Comparison of ENCODE assay signal across 14 cellular contexts in genomic region chr16:84397090-84397489, GRCh38. TPM values are rescaled to one million over a fixed set of nuclear protein-coding genes. Genes with fewer than 3 reads are reported as not detected.
DNase-seq lines count a peak whose midpoint lies in the region; ATAC-seq and TF ChIP-seq lines count a peak whose summit lies in the region.
"Had no signal": no experiment of that assay in that cellular context is flagged by ENCODE, and none has a peak within 500 bp of the region (broad histone marks: within the 10 kb centered on the region; RNA-seq: fewer than 3 reads in every experiment).

No MANE protein-coding gene starts in this region.

- no peaks in the 10 kb centered on the region for H3K9me3 Mint-ChIP-seq in glutamatergic neuron (ENCODE audit: unreplicated experiment)

- in situ Hi-C loops in GM13977 (cut with MboI; ENCODE audit: low pct_unique_long_range_greater_than_20kb, low sequenced_read_pairs, unreplicated experiment) (no loop called here), astrocyte of the cerebellum (cut with HindIII; ENCODE audit: low sequenced_read_pairs) (no loop called here)

- DNase-seq in A673 (ENCODE audit: low spot score) (no peak), GM13977 (ENCODE audit: low spot score) (no peak), astrocyte of the cerebellum (ENCODE audit: low read depth) (no peak), glutamatergic neuron (no peak)
- no peak for DNase-seq in activated T-cell treated with anti-CD3 and anti-CD28 coated beads, Interleukin-2, amount 50 U/mL, for 1 hour
- no peak for DNase-seq in activated CD8-positive, alpha-beta memory T cell treated with anti-CD3 and anti-CD28 coated beads, Interleukin-2, amount 50 U/mL, for 48 hours
- DNase-seq: activated naive CD8-positive, alpha-beta T cell treated with anti-CD3 and anti-CD28 coated beads for 36 hours; colonic mucosa; NCI-H1417; NCI-H345 had no signal

- no peaks in the 10 kb centered on the region for H3K9me3 ChIP-seq in A673 (ENCODE audit: low read depth, low read length, poor library complexity, severe bottlenecking)
- H3K9me3 ChIP-seq: colonic mucosa had no signal

- H3K4me3 ChIP-seq in A673 (ENCODE audit: low read depth, low read length, poor library complexity, severe bottlenecking) (no peak overlapping the region), astrocyte of the cerebellum (ENCODE audit: low read depth, low read length) (no peak overlapping the region)
- H3K4me3 ChIP-seq: colonic mucosa had no signal

- no peaks in the 10 kb centered on the region for H3K4me1 Mint-ChIP-seq in glutamatergic neuron (ENCODE audit: low read depth, unreplicated experiment)
- H3K4me1 Mint-ChIP-seq: activated naive CD8-positive, alpha-beta T cell treated with anti-CD3 and anti-CD28 coated beads for 36 hours had no signal

- no TSS peak for BruUV-seq in A673 (replicated peaks; lab: Mats Ljungman, UMichigan)

- intact Hi-C loops in A673 (cut with micrococcal nuclease; ENCODE audit: unreplicated experiment) = no loop called here

- no peak overlapping the region for H3K4me3 Mint-ChIP-seq in glutamatergic neuron (ENCODE audit: unreplicated experiment)
- H3K4me3 Mint-ChIP-seq: activated naive CD8-positive, alpha-beta T cell treated with anti-CD3 and anti-CD28 coated beads for 36 hours had no signal

- H3K27me3 Mint-ChIP-seq in glutamatergic neuron (ENCODE audit: unreplicated experiment) = no peaks in the 10 kb centered on the region

- H3K36me3 ChIP-seq in A673 (ENCODE audit: insufficient read depth, low read length, poor library complexity, severe bottlenecking) = no peaks in the 10 kb centered on the region
- H3K36me3 ChIP-seq: colonic mucosa had no signal

- H3K36me3 Mint-ChIP-seq in glutamatergic neuron (ENCODE audit: unreplicated experiment) = no peaks in the 10 kb centered on the region
- H3K36me3 Mint-ChIP-seq: activated naive CD8-positive, alpha-beta T cell treated with anti-CD3 and anti-CD28 coated beads for 36 hours had no signal

- no peak overlapping the region for H3K27ac Mint-ChIP-seq in glutamatergic neuron (ENCODE audit: unreplicated experiment)
- H3K27ac Mint-ChIP-seq: activated naive CD8-positive, alpha-beta T cell treated with anti-CD3 and anti-CD28 coated beads for 36 hours had no signal

- no peak for ATAC-seq in HG03159 (IDR thresholded peaks at IDR 0.05; ENCODE audit: unreplicated experiment)
- no peak for ATAC-seq in GM19351 (IDR thresholded peaks at IDR 0.05; ENCODE audit: unreplicated experiment)

- TF ChIP-seq CTCF in A673 (conservative IDR thresholded peaks at IDR 0.05; ENCODE audit: low read depth, low read length) (peak; percentile 32; the same call in 1 of the 2 replicates), GM13977 (IDR thresholded peaks at IDR 0.05; ENCODE audit: extremely low read depth, insufficient read depth, missing control alignments) (peak; percentile 6), astrocyte of the cerebellum (IDR thresholded peaks at IDR 0.05; ENCODE audit: low read depth, low read length, missing control alignments) (peak; percentile 30), glutamatergic neuron (IDR thresholded peaks at IDR 0.05; ENCODE audit: partially characterized antibody, unreplicated experiment) (peak; percentile 28)

- H3K27me3 ChIP-seq in A673 (replicated peaks; ENCODE audit: insufficient read depth, low read depth, low read length, poor library complexity) = peaks cover 2% of the 10 kb centered on the region
- H3K27me3 ChIP-seq: colonic mucosa had no signal

- POLR2A ChIA-PET in A673 (lab: Charles Lee; ENCODE audit: low non-redundant PET) = no interaction called here

- CTCF ChIA-PET in A673 (lab: Charles Lee) = no interaction called here

- no peak overlapping the region for H3K27ac ChIP-seq in A673 (ENCODE audit: low read depth, low read length, poor library complexity, severe bottlenecking)
- H3K27ac ChIP-seq: colonic mucosa, parathyroid adenoma had no signal

- no peaks in the 10 kb centered on the region for H3K4me1 ChIP-seq in A673 (ENCODE audit: insufficient read depth, low read length, poor library complexity, severe bottlenecking)
- H3K4me1 ChIP-seq: colonic mucosa had no signal

RNA-seq across cellular contexts. Expression of gene ATP2C2, which starts 28.8 kb away (rescaled TPM):
- not detected in 2 replicates for total RNA-seq in A673 (2021)
- not detected for total RNA-seq in glutamatergic neuron (ENCODE audit: unreplicated experiment)
- total RNA-seq: activated naive CD8-positive, alpha-beta T cell treated with anti-CD3 and anti-CD28 coated beads for 36 hours; T-helper 1 cell treated with Interleukin-12 subunit alpha and Interleukin-12 subunit beta and Interleukin-4 antibody, amounts not matched to agents 30 ng/mL and 1 ng/mL, for 36 hours had no signal
